ENCODE assay signal across 28 cellular contexts in genomic region chr5:169328401-169328800, GRCh38. TPM values are rescaled to one million over a fixed set of nuclear protein-coding genes. Genes with fewer than 3 reads are reported as not detected.
"Had no signal": no experiment of that assay in that cellular context is flagged by ENCODE, and none has a peak within 500 bp of the region (broad histone marks: within the 10 kb centered on the region; RNA-seq: fewer than 3 reads in every experiment).

No MANE protein-coding gene starts in this region.

- H3K27ac ChIP-seq: neural progenitor cell, ovary, parathyroid adenoma, psoas muscle, sigmoid colon, stomach, thoracic aorta, thyroid gland, tibial nerve, upper lobe of left lung, vagina had no signal

- H3K9me3 Mint-ChIP-seq: natural killer cell; nephron; stimulated activated effector memory CD8-positive, alpha-beta T cell treated with anti-CD3 and anti-CD28 coated beads, Interleukin-12 subunit alpha, Interleukin-12 subunit beta, amount 100 ng/mL, for 72 hours had no signal

- H3K4me3 ChIP-seq: neural progenitor cell, ovary, psoas muscle, sigmoid colon, stomach, thoracic aorta, thyroid gland, tibial nerve, upper lobe of left lung, vagina had no signal

- H3K9ac ChIP-seq: neural progenitor cell, parathyroid adenoma had no signal

- H3K9me3 ChIP-seq: ovary, psoas muscle, sigmoid colon, stomach, thoracic aorta, thyroid gland, tibial nerve, upper lobe of left lung, vagina had no signal

- H3K4me2 ChIP-seq: neural progenitor cell had no signal

- H3K4me3 Mint-ChIP-seq: naive thymus-derived CD4-positive, alpha-beta T cell; natural killer cell; nephron; neural progenitor cell; stimulated activated effector memory CD8-positive, alpha-beta T cell treated with anti-CD3 and anti-CD28 coated beads, Interleukin-12 subunit alpha, Interleukin-12 subunit beta, amount 100 ng/mL, for 72 hours; stimulated activated naive B cell treated with anti-CD40 and anti-IgM and Interleukin-4, amounts not matched to agents 10 μg/mL and 1 μg/mL and 100 μg/mL, for 72 hours; stimulated activated naive CD8-positive, alpha-beta T cell treated with anti-CD3 and anti-CD28 coated beads, Interleukin-15, Interleukin-2, amounts not matched to agents 100 ng/mL and 50 ng/mL, for 24 hours had no signal

- H3K4me1 Mint-ChIP-seq: natural killer cell; neural progenitor cell; stimulated activated effector memory CD8-positive, alpha-beta T cell treated with anti-CD3 and anti-CD28 coated beads, Interleukin-12 subunit alpha, Interleukin-12 subunit beta, amount 100 ng/mL, for 72 hours; stimulated activated naive B cell treated with anti-CD40 and anti-IgM and Interleukin-4, amounts not matched to agents 10 μg/mL and 1 μg/mL and 100 μg/mL, for 72 hours had no signal

- DNase-seq: naive thymus-derived CD4-positive, alpha-beta T cell; natural killer cell; occipital lobe; ovary; posterior cingulate gyrus; psoas muscle; right cardiac atrium; sigmoid colon; small intestine; stimulated activated CD4-positive, alpha-beta T cell treated with anti-CD3 and anti-CD28 coated beads, Interleukin-15, amount 100 ng/mL, for 24 hours; stimulated activated CD4-positive, alpha-beta T cell treated with anti-CD3 and anti-CD28 coated beads, Interleukin-2, amount 100 ng/mL, for 24 hours; stimulated activated CD4-positive, alpha-beta T cell treated with anti-CD3 and anti-CD28 coated beads, Interleukin-2, amount 100 ng/mL, for 48 hours; stimulated activated CD4-positive, alpha-beta T cell treated with anti-CD3 and anti-CD28 coated beads, Interleukin-4, amount 100 ng/mL, for 24 hours; stimulated activated naive B cell treated with anti-CD40 and anti-IgM and Interleukin-4, amounts not matched to agents 10 μg/mL and 1 μg/mL and 100 μg/mL, for 72 hours; stimulated activated naive CD4-positive, alpha-beta T cell treated with Interleukin-2 at 50 U/mL for 16 hours; stomach; thyroid gland; trophoblast cell; upper lobe of left lung had no signal

- H3K4me1 ChIP-seq: neural progenitor cell, parathyroid adenoma, psoas muscle, sigmoid colon, stomach, thyroid gland, tibial nerve, upper lobe of left lung, vagina had no signal

- ATAC-seq: naive thymus-derived CD4-positive, alpha-beta T cell; natural killer cell; psoas muscle; right cardiac atrium; stimulated activated effector memory CD8-positive, alpha-beta T cell treated with anti-CD3 and anti-CD28 coated beads, Interleukin-12 subunit alpha, Interleukin-12 subunit beta, amount 100 ng/mL, for 72 hours; stimulated activated naive B cell treated with anti-CD40 and anti-IgM and Interleukin-4, amounts not matched to agents 10 μg/mL and 1 μg/mL and 100 μg/mL, for 72 hours had no signal

- H2AFZ ChIP-seq: neural progenitor cell, parathyroid adenoma had no signal

- FAIRE-seq: small intestine, urothelium cell line had no signal

- H3K36me3 Mint-ChIP-seq: natural killer cell; neural progenitor cell; stimulated activated effector memory CD8-positive, alpha-beta T cell treated with anti-CD3 and anti-CD28 coated beads, Interleukin-12 subunit alpha, Interleukin-12 subunit beta, amount 100 ng/mL, for 72 hours; stimulated activated naive B cell treated with anti-CD40 and anti-IgM and Interleukin-4, amounts not matched to agents 10 μg/mL and 1 μg/mL and 100 μg/mL, for 72 hours had no signal

- H3K79me2 ChIP-seq: parathyroid adenoma had no signal

- H3K27me3 ChIP-seq: ovary, sigmoid colon, stomach, thyroid gland, tibial nerve, upper lobe of left lung, vagina had no signal

- H3K36me3 ChIP-seq: neural progenitor cell, ovary, sigmoid colon, stomach, thoracic aorta, thyroid gland, tibial nerve, upper lobe of left lung, vagina had no signal

RNA-seq across cellular contexts. Expression of gene SLIT3, which starts 27.5 kb away (rescaled TPM):
- polyA plus RNA-seq: naive thymus-derived CD4-positive, alpha-beta T cell had no signal
